In genomic region chr3:32355892-32356291, GRCh38 we compare ENCODE assay signal across 1 cellular context.
TF ChIP-seq lines count a peak whose summit lies in the region.

No MANE protein-coding gene starts in this region.

TF ChIP-seq in GM12878, 131 proteins besides CTCF, POLR2A, EP300 and RAD21:
- TF ChIP-seq SMAD5 (IDR thresholded peaks at IDR 0.05; ENCODE audit: low read depth): no peak
- TF ChIP-seq, protein P1, sequence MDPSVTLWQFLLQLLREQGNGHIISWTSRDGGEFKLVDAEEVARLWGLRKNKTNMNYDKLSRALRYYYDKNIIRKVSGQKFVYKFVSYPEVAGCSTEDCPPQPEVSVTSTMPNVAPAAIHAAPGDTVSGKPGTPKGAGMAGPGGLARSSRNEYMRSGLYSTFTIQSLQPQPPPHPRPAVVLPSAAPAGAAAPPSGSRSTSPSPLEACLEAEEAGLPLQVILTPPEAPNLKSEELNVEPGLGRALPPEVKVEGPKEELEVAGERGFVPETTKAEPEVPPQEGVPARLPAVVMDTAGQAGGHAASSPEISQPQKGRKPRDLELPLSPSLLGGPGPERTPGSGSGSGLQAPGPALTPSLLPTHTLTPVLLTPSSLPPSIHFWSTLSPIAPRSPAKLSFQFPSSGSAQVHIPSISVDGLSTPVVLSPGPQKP (IDR thresholded peaks at IDR 0.05; ENCODE audit: low read depth, low read length): no peak
- TF ChIP-seq RBBP5 (conservative IDR thresholded peaks at IDR 0.05): no peak
- TF ChIP-seq LARP7 (IDR thresholded peaks at IDR 0.05): no peak
- TF ChIP-seq, protein P2, sequence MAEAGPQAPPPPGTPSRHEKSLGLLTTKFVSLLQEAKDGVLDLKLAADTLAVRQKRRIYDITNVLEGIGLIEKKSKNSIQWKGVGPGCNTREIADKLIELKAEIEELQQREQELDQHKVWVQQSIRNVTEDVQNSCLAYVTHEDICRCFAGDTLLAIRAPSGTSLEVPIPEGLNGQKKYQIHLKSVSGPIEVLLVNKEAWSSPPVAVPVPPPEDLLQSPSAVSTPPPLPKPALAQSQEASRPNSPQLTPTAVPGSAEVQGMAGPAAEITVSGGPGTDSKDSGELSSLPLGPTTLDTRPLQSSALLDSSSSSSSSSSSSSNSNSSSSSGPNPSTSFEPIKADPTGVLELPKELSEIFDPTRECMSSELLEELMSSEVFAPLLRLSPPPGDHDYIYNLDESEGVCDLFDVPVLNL (IDR thresholded peaks at IDR 0.05; ENCODE audit: low read depth, low read length): no peak
- TF ChIP-seq CREM (IDR thresholded peaks at IDR 0.05; ENCODE audit: low read depth): no peak
- TF ChIP-seq PAX8 (IDR thresholded peaks at IDR 0.05): no peak
- no peak for TF ChIP-seq CBX3 (IDR thresholded peaks at IDR 0.05; ENCODE audit: borderline replicate concordance, low read depth)
- TF ChIP-seq KLF5 (IDR thresholded peaks at IDR 0.05; ENCODE audit: partially characterized antibody): no peak
- TF ChIP-seq, protein P3, sequence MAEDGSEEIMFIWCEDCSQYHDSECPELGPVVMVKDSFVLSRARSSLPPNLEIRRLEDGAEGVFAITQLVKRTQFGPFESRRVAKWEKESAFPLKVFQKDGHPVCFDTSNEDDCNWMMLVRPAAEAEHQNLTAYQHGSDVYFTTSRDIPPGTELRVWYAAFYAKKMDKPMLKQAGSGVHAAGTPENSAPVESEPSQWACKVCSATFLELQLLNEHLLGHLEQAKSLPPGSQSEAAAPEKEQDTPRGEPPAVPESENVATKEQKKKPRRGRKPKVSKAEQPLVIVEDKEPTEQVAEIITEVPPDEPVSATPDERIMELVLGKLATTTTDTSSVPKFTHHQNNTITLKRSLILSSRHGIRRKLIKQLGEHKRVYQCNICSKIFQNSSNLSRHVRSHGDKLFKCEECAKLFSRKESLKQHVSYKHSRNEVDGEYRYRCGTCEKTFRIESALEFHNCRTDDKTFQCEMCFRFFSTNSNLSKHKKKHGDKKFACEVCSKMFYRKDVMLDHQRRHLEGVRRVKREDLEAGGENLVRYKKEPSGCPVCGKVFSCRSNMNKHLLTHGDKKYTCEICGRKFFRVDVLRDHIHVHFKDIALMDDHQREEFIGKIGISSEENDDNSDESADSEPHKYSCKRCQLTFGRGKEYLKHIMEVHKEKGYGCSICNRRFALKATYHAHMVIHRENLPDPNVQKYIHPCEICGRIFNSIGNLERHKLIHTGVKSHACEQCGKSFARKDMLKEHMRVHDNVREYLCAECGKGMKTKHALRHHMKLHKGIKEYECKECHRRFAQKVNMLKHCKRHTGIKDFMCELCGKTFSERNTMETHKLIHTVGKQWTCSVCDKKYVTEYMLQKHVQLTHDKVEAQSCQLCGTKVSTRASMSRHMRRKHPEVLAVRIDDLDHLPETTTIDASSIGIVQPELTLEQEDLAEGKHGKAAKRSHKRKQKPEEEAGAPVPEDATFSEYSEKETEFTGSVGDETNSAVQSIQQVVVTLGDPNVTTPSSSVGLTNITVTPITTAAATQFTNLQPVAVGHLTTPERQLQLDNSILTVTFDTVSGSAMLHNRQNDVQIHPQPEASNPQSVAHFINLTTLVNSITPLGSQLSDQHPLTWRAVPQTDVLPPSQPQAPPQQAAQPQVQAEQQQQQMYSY (CRISPR knock-in tag; IDR thresholded peaks at IDR 0.05): no peak
- TF ChIP-seq, protein P4, sequence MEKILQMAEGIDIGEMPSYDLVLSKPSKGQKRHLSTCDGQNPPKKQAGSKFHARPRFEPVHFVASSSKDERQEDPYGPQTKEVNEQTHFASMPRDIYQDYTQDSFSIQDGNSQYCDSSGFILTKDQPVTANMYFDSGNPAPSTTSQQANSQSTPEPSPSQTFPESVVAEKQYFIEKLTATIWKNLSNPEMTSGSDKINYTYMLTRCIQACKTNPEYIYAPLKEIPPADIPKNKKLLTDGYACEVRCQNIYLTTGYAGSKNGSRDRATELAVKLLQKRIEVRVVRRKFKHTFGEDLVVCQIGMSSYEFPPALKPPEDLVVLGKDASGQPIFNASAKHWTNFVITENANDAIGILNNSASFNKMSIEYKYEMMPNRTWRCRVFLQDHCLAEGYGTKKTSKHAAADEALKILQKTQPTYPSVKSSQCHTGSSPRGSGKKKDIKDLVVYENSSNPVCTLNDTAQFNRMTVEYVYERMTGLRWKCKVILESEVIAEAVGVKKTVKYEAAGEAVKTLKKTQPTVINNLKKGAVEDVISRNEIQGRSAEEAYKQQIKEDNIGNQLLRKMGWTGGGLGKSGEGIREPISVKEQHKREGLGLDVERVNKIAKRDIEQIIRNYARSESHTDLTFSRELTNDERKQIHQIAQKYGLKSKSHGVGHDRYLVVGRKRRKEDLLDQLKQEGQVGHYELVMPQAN (conservative IDR thresholded peaks at IDR 0.05): no peak
- TF ChIP-seq, protein P5, sequence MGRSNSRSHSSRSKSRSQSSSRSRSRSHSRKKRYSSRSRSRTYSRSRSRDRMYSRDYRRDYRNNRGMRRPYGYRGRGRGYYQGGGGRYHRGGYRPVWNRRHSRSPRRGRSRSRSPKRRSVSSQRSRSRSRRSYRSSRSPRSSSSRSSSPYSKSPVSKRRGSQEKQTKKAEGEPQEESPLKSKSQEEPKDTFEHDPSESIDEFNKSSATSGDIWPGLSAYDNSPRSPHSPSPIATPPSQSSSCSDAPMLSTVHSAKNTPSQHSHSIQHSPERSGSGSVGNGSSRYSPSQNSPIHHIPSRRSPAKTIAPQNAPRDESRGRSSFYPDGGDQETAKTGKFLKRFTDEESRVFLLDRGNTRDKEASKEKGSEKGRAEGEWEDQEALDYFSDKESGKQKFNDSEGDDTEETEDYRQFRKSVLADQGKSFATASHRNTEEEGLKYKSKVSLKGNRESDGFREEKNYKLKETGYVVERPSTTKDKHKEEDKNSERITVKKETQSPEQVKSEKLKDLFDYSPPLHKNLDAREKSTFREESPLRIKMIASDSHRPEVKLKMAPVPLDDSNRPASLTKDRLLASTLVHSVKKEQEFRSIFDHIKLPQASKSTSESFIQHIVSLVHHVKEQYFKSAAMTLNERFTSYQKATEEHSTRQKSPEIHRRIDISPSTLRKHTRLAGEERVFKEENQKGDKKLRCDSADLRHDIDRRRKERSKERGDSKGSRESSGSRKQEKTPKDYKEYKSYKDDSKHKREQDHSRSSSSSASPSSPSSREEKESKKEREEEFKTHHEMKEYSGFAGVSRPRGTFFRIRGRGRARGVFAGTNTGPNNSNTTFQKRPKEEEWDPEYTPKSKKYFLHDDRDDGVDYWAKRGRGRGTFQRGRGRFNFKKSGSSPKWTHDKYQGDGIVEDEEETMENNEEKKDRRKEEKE (IDR thresholded peaks at IDR 0.05): no peak
- no peak for TF ChIP-seq PAX5 (IDR thresholded peaks at IDR 0.05; ENCODE audit: borderline replicate concordance, low read depth, low read length)
